ENCODE assay signal across 19 cellular contexts in genomic region chr9:12794024-12794799, GRCh38. TPM values are rescaled to one million over a fixed set of nuclear protein-coding genes. Genes with fewer than 3 reads are reported as not detected.
DNase-seq lines count a peak whose midpoint lies in the region; ATAC-seq, FAIRE-seq and TF ChIP-seq lines count a peak whose summit lies in the region.
"Had no signal": no experiment of that assay in that cellular context is flagged by ENCODE, and none has a peak within 500 bp of the region (broad histone marks: within the 10 kb centered on the region; RNA-seq: fewer than 3 reads in every experiment).

No MANE protein-coding gene starts in this region.

- no peaks in the 10 kb centered on the region for H3K36me3 Mint-ChIP-seq in activated naive CD8-positive, alpha-beta T cell treated with anti-CD3 and anti-CD28 coated beads for 36 hours
- H3K36me3 Mint-ChIP-seq: activated CD4-positive, alpha-beta memory T cell treated with anti-CD3 and anti-CD28 coated beads for 36 hours; neural progenitor cell had no signal

- H3K27ac Mint-ChIP-seq in activated naive CD8-positive, alpha-beta T cell treated with anti-CD3 and anti-CD28 coated beads for 36 hours = no peak overlapping the region
- H3K27ac Mint-ChIP-seq: activated CD4-positive, alpha-beta memory T cell treated with anti-CD3 and anti-CD28 coated beads for 36 hours; activated T-helper 17 cell treated with anti-CD3 and anti-CD28 coated beads, Interleukin-2, amount 50 U/mL, for 72 hours; neural progenitor cell had no signal

- H3K27me3 ChIP-seq in right lobe of liver = no peaks in the 10 kb centered on the region
- no peaks in the 10 kb centered on the region for H3K27me3 ChIP-seq in upper lobe of left lung
- H3K27me3 ChIP-seq: neural progenitor cell had no signal

- ATAC-seq in right lobe of liver (peak; percentile 60 to 84 (median 66)), upper lobe of left lung (ENCODE audit: low FRiP score in 2 of 2) (peak in 1 of 2 donors; percentile 44)
- ATAC-seq: activated T-helper 17 cell treated with anti-CD3 and anti-CD28 coated beads, Interleukin-2, amount 50 U/mL, for 72 hours; left ventricle myocardium superior had no signal

- H3K36me3 ChIP-seq in right lobe of liver = no peaks in the 10 kb centered on the region
- H3K36me3 ChIP-seq in upper lobe of left lung = no peaks in the 10 kb centered on the region
- H3K36me3 ChIP-seq: neural progenitor cell had no signal

- no peaks in the 10 kb centered on the region for H3K9me3 ChIP-seq in right lobe of liver
- no peaks in the 10 kb centered on the region for H3K9me3 ChIP-seq in upper lobe of left lung

- peaks cover 5% of the 10 kb centered on the region for H3K9me3 Mint-ChIP-seq in activated naive CD8-positive, alpha-beta T cell treated with anti-CD3 and anti-CD28 coated beads for 36 hours
- H3K9me3 Mint-ChIP-seq: neural progenitor cell had no signal

- no peaks in the 10 kb centered on the region for H3K27me3 Mint-ChIP-seq in activated naive CD8-positive, alpha-beta T cell treated with anti-CD3 and anti-CD28 coated beads for 36 hours
- H3K27me3 Mint-ChIP-seq: activated CD4-positive, alpha-beta memory T cell treated with anti-CD3 and anti-CD28 coated beads for 36 hours; activated T-helper 17 cell treated with anti-CD3 and anti-CD28 coated beads, Interleukin-2, amount 50 U/mL, for 72 hours had no signal

- TF ChIP-seq POLR2A in right lobe of liver (IDR thresholded peaks at IDR 0.05) = no peak
- no peak for TF ChIP-seq POLR2A in upper lobe of left lung (IDR thresholded peaks at IDR 0.05)

- no peak overlapping the region for H3K4me3 Mint-ChIP-seq in activated naive CD8-positive, alpha-beta T cell treated with anti-CD3 and anti-CD28 coated beads for 36 hours
- H3K4me3 Mint-ChIP-seq: activated CD4-positive, alpha-beta memory T cell treated with anti-CD3 and anti-CD28 coated beads for 36 hours; activated T-helper 17 cell treated with anti-CD3 and anti-CD28 coated beads, Interleukin-2, amount 50 U/mL, for 72 hours; neural progenitor cell had no signal

- WGBS in right lobe of liver (ENCODE audit: insufficient coverage, low coverage, low lambda C conversion rate, missing lambda C conversion rate) = 16% methylated on average over 3 of the region's 3 CpGs
- WGBS in upper lobe of left lung, 2 donors = 31 to 55% methylated on average over 3 of the region's 3 CpGs

- H3K27ac ChIP-seq in epithelial cell of prostate (peak overlapping the region; percentile 84), right lobe of liver (peak overlapping the region in 2 of 3 donors; percentile 13 to 45), upper lobe of left lung (peak overlapping the region in 3 of 4 donors; percentile 16 to 52 (median 17))
- H3K27ac ChIP-seq: neural progenitor cell had no signal

- peak in 1 of 4 donors; percentile 42 for TF ChIP-seq EP300 in upper lobe of left lung (IDR thresholded peaks at IDR 0.05)

- FAIRE-seq in RCC 7860 (lab: Jason Lieb, UNC) = no peak
- FAIRE-seq: small intestine had no signal

- peaks cover 0 to 28% (median 9%) of the 10 kb centered on the region in 4 donors for H3K4me1 ChIP-seq in right lobe of liver
- peaks cover 0 to 33% (median 3%) of the 10 kb centered on the region in 4 donors for H3K4me1 ChIP-seq in upper lobe of left lung
- H3K4me1 ChIP-seq: neural progenitor cell had no signal

- H3K4me1 Mint-ChIP-seq in activated naive CD8-positive, alpha-beta T cell treated with anti-CD3 and anti-CD28 coated beads for 36 hours = no peaks in the 10 kb centered on the region
- H3K4me1 Mint-ChIP-seq: activated T-helper 17 cell treated with anti-CD3 and anti-CD28 coated beads, Interleukin-2, amount 50 U/mL, for 72 hours had no signal

- TF ChIP-seq CTCF in right lobe of liver (IDR thresholded peaks at IDR 0.05) (no peak), upper lobe of left lung (IDR thresholded peaks at IDR 0.05) (no peak)

- H3K4me3 ChIP-seq in right lobe of liver (no peak overlapping the region), upper lobe of left lung (no peak overlapping the region)
- H3K4me3 ChIP-seq: neural progenitor cell had no signal

- intact Hi-C loops in right lobe of liver (cut with DNase I) = no loop called here

- DNase-seq in NCI-H524 treated with DMSO at 0.1 percent for 48 hours (lab: John Stamatoyannopoulos, UW) = peak; percentile 22
- no peak for DNase-seq in NCI-H524 (lab: John Stamatoyannopoulos, UW)
- DNase-seq in epithelial cell of prostate (ENCODE audit: low read depth, low spot score) = no peak
- no peak for DNase-seq in right lobe of liver
- DNase-seq in upper lobe of left lung = no peak
- no peak for DNase-seq in activated naive CD8-positive, alpha-beta T cell treated with anti-CD3 and anti-CD28 coated beads for 36 hours
- DNase-seq in RCC 7860 (ENCODE audit: low spot score) = no peak
- DNase-seq in SKM-1 (lab: John Stamatoyannopoulos, UW; ENCODE audit: unreplicated experiment) = no peak
- DNase-seq: activated CD4-positive, alpha-beta memory T cell treated with anti-CD3 and anti-CD28 coated beads for 36 hours; effector CD4-positive, alpha-beta T cell; H7; left ventricle myocardium superior; NCI-H1694 treated with DMSO at 0.1 percent for 48 hours; NCI-H774; Right ventricle myocardium superior; small intestine; T-helper 9 cell had no signal

RNA-seq across cellular contexts. Expression of gene LURAP1L, which starts 19.4 kb away (rescaled TPM):
- 10 to 100 TPM in 5 of 6 experiments, 1 to 10 TPM in 1; 9.6 to 38.0 (median 18.8) TPM for total RNA-seq in right lobe of liver
- 10 to 100 TPM; 25.4 to 59.7 (median 33.6) TPM for total RNA-seq in upper lobe of left lung
- not detected for total RNA-seq in activated naive CD8-positive, alpha-beta T cell treated with anti-CD3 and anti-CD28 coated beads for 36 hours
- total RNA-seq: activated CD4-positive, alpha-beta memory T cell treated with anti-CD3 and anti-CD28 coated beads for 36 hours; activated T-helper 17 cell treated with anti-CD3 and anti-CD28 coated beads, Interleukin-2, amount 50 U/mL, for 72 hours had no signal

Comparison
In these comparisons a context has a peak if more than half of its experiments do, and no peak if none do; other contexts are left out.
1. H3K27ac ChIP-seq: peak in every context shown above with its lines; median percentile 84 in epithelial cell of prostate; 29 in right lobe of liver; 17 in upper lobe of left lung.
2. RNA of gene LURAP1L, which starts 19.4 kb away (total RNA-seq): 25.4 to 59.7 TPM in upper lobe of left lung and 9.6 to 38.0 TPM in right lobe of liver; not detected in activated naive CD8-positive, alpha-beta T cell treated with anti-CD3 and anti-CD28 coated beads for 36 hours; every median in the first group is over 10 times any median in the second.